Comparison of ENCODE assay signal across 8 cellular contexts in the genomic region with DNA sequence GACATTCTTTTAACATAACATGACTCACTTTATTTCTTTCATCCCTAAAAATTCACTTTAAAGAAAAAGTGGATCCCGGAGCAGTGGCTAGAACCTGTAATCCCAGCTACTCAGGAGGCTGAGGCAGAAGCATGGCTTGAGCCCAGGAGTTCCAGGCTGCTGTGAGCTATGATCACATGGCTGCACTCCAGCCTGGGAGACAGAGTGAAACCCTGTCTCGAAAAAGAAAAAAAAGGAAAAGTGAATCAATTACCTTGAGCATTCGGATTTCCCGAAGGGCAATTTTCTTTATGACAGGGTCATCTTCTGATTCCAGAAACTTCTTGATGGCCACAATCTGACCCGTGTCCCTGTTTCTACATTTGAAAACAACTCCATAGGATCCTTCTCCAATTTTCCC. TPM values are rescaled to one million over a fixed set of nuclear protein-coding genes. Genes with fewer than 3 reads are reported as not detected.
DNase-seq lines count a peak whose midpoint lies in the region; ATAC-seq and TF ChIP-seq lines count a peak whose summit lies in the region.

No MANE protein-coding gene starts in this region.

- intact Hi-C loops in activated CD4-positive, alpha-beta T cell treated with anti-CD3 and anti-CD28 coated beads, Interleukin-2, amount 10 ng/mL, durations not matched to agents 24 days and 14 days (cut with micrococcal nuclease), result no loop called here
- intact Hi-C loops in left colon (cut with DNase I, micrococcal nuclease), result loop anchor here in 1 of 2 donors (10.0 kb wide), 1 partner anchor 51 kb away; no protein-coding TSS in a partner anchor

- no peak overlapping the region for H3K27ac ChIP-seq in thoracic aorta

- H3K4me3 ChIP-seq in thoracic aorta, result peak overlapping the region; percentile 91

- no peak overlapping the region for H3K27ac Mint-ChIP-seq in activated CD4-positive, alpha-beta T cell treated with anti-CD3 and anti-CD28 coated beads, Interleukin-2, amount 10 ng/mL, durations not matched to agents 24 days and 14 days
- no peak overlapping the region for H3K27ac Mint-ChIP-seq in activated naive CD8-positive, alpha-beta T cell treated with anti-CD3 and anti-CD28 coated beads for 36 hours

- H3K4me1 Mint-ChIP-seq in activated CD4-positive, alpha-beta T cell treated with anti-CD3 and anti-CD28 coated beads, Interleukin-2, amount 10 ng/mL, durations not matched to agents 24 days and 14 days, result peaks cover 16% of the 10 kb centered on the region
- H3K4me1 Mint-ChIP-seq in activated naive CD8-positive, alpha-beta T cell treated with anti-CD3 and anti-CD28 coated beads for 36 hours, result peaks cover 18% of the 10 kb centered on the region

- no peaks in the 10 kb centered on the region for H3K27me3 ChIP-seq in thoracic aorta (replicated peaks; ENCODE audit: insufficient read depth)

- H3K36me3 Mint-ChIP-seq in activated CD4-positive, alpha-beta T cell treated with anti-CD3 and anti-CD28 coated beads, Interleukin-2, amount 10 ng/mL, durations not matched to agents 24 days and 14 days (ENCODE audit: low read depth), result peaks cover 3% of the 10 kb centered on the region
- peaks cover 10% of the 10 kb centered on the region for H3K36me3 Mint-ChIP-seq in activated naive CD8-positive, alpha-beta T cell treated with anti-CD3 and anti-CD28 coated beads for 36 hours

- DNase-seq in activated CD4-positive, alpha-beta T cell treated with anti-CD3 and anti-CD28 coated beads, Interleukin-2, amount 10 ng/mL, durations not matched to agents 24 days and 14 days, result no peak
- DNase-seq in activated CD4-positive, alpha-beta T cell treated with anti-CD3 and anti-CD28 coated beads for 1 hour, result no peak
- no peak for DNase-seq in activated naive CD8-positive, alpha-beta T cell treated with anti-CD3 and anti-CD28 coated beads for 36 hours
- DNase-seq in left colon, result peak; percentile 38 to 45
- no peak for DNase-seq in thoracic aorta (ENCODE audit: low spot score)
- no peak for DNase-seq in NCI-H510A treated with DMSO at 0.1 percent for 48 hours (lab: John Stamatoyannopoulos, UW)
- DNase-seq in NCI-H510A (lab: John Stamatoyannopoulos, UW), result no peak

- TF ChIP-seq CTCF in thoracic aorta (IDR thresholded peaks at IDR 0.05), result no peak

- H3K9me3 Mint-ChIP-seq in activated CD4-positive, alpha-beta T cell treated with anti-CD3 and anti-CD28 coated beads, Interleukin-2, amount 10 ng/mL, durations not matched to agents 24 days and 14 days, result no peaks in the 10 kb centered on the region
- no peaks in the 10 kb centered on the region for H3K9me3 Mint-ChIP-seq in activated naive CD8-positive, alpha-beta T cell treated with anti-CD3 and anti-CD28 coated beads for 36 hours

- H3K36me3 ChIP-seq in thoracic aorta, result no peaks in the 10 kb centered on the region

- H3K4me3 Mint-ChIP-seq in activated CD4-positive, alpha-beta T cell treated with anti-CD3 and anti-CD28 coated beads, Interleukin-2, amount 10 ng/mL, durations not matched to agents 24 days and 14 days, result peak overlapping the region; percentile 88
- peak overlapping the region; percentile 83 for H3K4me3 Mint-ChIP-seq in activated naive CD8-positive, alpha-beta T cell treated with anti-CD3 and anti-CD28 coated beads for 36 hours

- no peaks in the 10 kb centered on the region for H3K9me3 ChIP-seq in thoracic aorta

- H3K4me1 ChIP-seq in thoracic aorta (ENCODE audit: control insufficient read depth in 1 of 2, low read depth in 2 of 2), result peaks cover 3 to 32% of the 10 kb centered on the region in 2 donors

- H3K27me3 Mint-ChIP-seq in activated CD4-positive, alpha-beta T cell treated with anti-CD3 and anti-CD28 coated beads, Interleukin-2, amount 10 ng/mL, durations not matched to agents 24 days and 14 days, result peaks cover 20% of the 10 kb centered on the region
- peaks cover 15% of the 10 kb centered on the region for H3K27me3 Mint-ChIP-seq in activated naive CD8-positive, alpha-beta T cell treated with anti-CD3 and anti-CD28 coated beads for 36 hours

- ATAC-seq in left colon (no peak), thoracic aorta (ENCODE audit: insufficient number of reproducible peaks, low FRiP score, low read depth) (no peak), GM18517 (IDR thresholded peaks at IDR 0.05; ENCODE audit: unreplicated experiment) (no peak)

RNA-seq across cellular contexts. Expression of gene CDKL1, which starts 1.2 kb away (rescaled TPM):
- 4.8 and 5.7 TPM in 2 replicates for total RNA-seq in activated CD4-positive, alpha-beta T cell treated with anti-CD3 and anti-CD28 coated beads, Interleukin-2, amount 10 ng/mL, durations not matched to agents 24 days and 14 days
- total RNA-seq in activated naive CD8-positive, alpha-beta T cell treated with anti-CD3 and anti-CD28 coated beads for 36 hours, result 1 to 10 TPM; 6.5 to 7.4 TPM
- 10 to 100 TPM; 24.9 to 25.1 TPM for total RNA-seq in left colon
- total RNA-seq in thoracic aorta, result 1 to 10 TPM; 2.8 to 8.1 TPM

Comparison
In these comparisons a context has a peak if more than half of its experiments do, and no peak if none do; other contexts are left out.
1. DNase-seq: peak in left colon (2 of 2); none in activated CD4-positive, alpha-beta T cell treated with anti-CD3 and anti-CD28 coated beads, Interleukin-2, amount 10 ng/mL, durations not matched to agents 24 days and 14 days (single experiment), activated CD4-positive, alpha-beta T cell treated with anti-CD3 and anti-CD28 coated beads for 1 hour (single experiment), activated naive CD8-positive, alpha-beta T cell treated with anti-CD3 and anti-CD28 coated beads for 36 hours (single experiment), thoracic aorta (single experiment), NCI-H510A treated with DMSO at 0.1 percent for 48 hours (single experiment) and NCI-H510A (single experiment).